10 cellular contexts compared by ENCODE assay signal in the genomic region with DNA sequence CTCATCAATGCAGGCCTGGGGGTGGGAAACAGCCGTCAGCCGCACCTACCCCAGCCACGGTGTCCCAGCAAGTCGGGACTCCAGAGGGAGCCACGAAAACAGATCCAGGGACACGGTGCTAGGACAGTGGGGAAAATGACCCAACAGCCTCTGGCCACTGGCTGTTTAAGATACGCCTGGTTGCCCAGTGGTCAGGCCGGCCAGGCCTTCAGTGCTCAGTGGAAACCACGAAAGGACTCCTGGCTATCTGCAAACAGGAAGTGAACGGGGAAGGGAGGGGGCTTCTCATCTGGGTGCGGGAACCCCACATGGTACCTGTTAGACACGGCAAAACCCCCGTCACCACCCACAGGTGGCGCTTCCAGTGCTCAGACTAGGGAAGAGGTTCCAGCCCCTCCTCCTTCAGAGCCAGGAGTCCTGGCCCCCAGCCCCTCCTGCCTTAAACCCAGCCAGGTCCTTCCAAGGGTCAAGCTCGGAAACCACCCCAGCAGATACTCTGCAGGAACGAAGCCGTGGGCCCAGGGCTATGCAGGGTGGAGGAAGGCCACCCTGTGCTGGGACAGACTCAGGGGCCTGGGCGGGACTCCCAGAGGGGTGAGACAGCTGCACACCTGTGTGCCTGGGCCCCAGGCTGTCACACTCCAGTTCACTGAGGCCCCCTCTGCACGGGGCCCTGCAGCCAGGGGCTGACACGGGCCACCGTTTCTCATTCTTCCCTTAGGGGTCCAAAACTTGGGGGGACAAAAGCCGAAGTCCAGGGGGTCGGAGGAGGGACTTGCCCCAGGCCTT. TPM values are rescaled to one million over a fixed set of nuclear protein-coding genes. Genes with fewer than 3 reads are reported as not detected.
A peak's percentile ranks its signal among the peaks of the same experiment; 100 is the strongest.
DNase-seq lines count a peak whose midpoint lies in the region; ATAC-seq, FAIRE-seq and TF ChIP-seq lines count a peak whose summit lies in the region.
"Had no signal": no experiment of that assay in that cellular context is flagged by ENCODE, and none has a peak within 500 bp of the region (broad histone marks: within the 10 kb centered on the region; RNA-seq: fewer than 3 reads in every experiment).

No MANE protein-coding gene starts in this region.

- no peaks in the 10 kb centered on the region for H3K9me3 ChIP-seq in BLaER1 treated with 17β-estradiol and CSF1 and Interleukin-3, amounts not matched to agents 10 nM and 100 nM (replicated peaks in 1 of 11)
- H3K9me3 ChIP-seq in NT2/D1 (ENCODE audit: insufficient read depth, low read length) (no peaks in the 10 kb centered on the region), pancreas (no peaks in the 10 kb centered on the region)

- CTCF ChIA-PET in T-cell (lab: Charles Lee), result no interaction called here

- FAIRE-seq in pancreas (lab: Jason Lieb, UNC) (no peak), RCC 7860 (lab: Jason Lieb, UNC) (no peak)

- H3K4me1 ChIP-seq in BLaER1 treated with 17β-estradiol and CSF1 and Interleukin-3, amounts not matched to agents 10 nM and 100 nM, result peaks cover 30 to 38% (median 36%) of the 10 kb centered on the region in 10 experiments
- H3K4me1 ChIP-seq in NT2/D1 (ENCODE audit: insufficient read depth, insufficient read length), result peaks cover 12% of the 10 kb centered on the region
- peaks cover 0 to 5% (median 0%) of the 10 kb centered on the region in 3 donors for H3K4me1 ChIP-seq in pancreas

- no peak for TF ChIP-seq CTCF in fibroblast of villous mesenchyme (IDR thresholded peaks at IDR 0.05; ENCODE audit: insufficient read depth, low read depth, low read length)
- no peak for TF ChIP-seq CTCF in pancreas (IDR thresholded peaks at IDR 0.05)

- peak overlapping the region in 5 of 11 experiments; percentile 8 to 34 (median 25); a peak in 3 of 22 replicates for H3K27ac ChIP-seq in BLaER1 treated with 17β-estradiol and CSF1 and Interleukin-3, amounts not matched to agents 10 nM and 100 nM
- H3K27ac ChIP-seq in pancreas, result peak overlapping the region; percentile 26 to 67 (median 51)

- H3K36me3 Mint-ChIP-seq in T-cell, result peaks cover 13% of the 10 kb centered on the region

- no peaks in the 10 kb centered on the region for H3K9me3 Mint-ChIP-seq in T-cell
- H3K9me3 Mint-ChIP-seq: CD8-positive, alpha-beta T cell had no signal

- no peaks in the 10 kb centered on the region for H3K27me3 Mint-ChIP-seq in T-cell

- peaks cover 77 to 91% (median 88%) of the 10 kb centered on the region in 11 experiments for H4K20me1 ChIP-seq in BLaER1 treated with 17β-estradiol and CSF1 and Interleukin-3, amounts not matched to agents 10 nM and 100 nM

- H3K4me1 Mint-ChIP-seq in T-cell, result peaks cover 20 to 36% (median 30%) of the 10 kb centered on the region in 3 donors

- no peak overlapping the region for H3K27ac Mint-ChIP-seq in T-cell
- H3K27ac Mint-ChIP-seq: CD8-positive, alpha-beta T cell had no signal

- peaks cover 41 to 69% (median 50%) of the 10 kb centered on the region in 11 experiments for H3K36me3 ChIP-seq in BLaER1 treated with 17β-estradiol and CSF1 and Interleukin-3, amounts not matched to agents 10 nM and 100 nM
- H3K36me3 ChIP-seq in NT2/D1 (ENCODE audit: insufficient read depth, insufficient read length, low read length) (peaks cover 38% of the 10 kb centered on the region), pancreas (no peaks in the 10 kb centered on the region)

- intact Hi-C loops in pancreas (cut with DNase I), result no loop called here

- ATAC-seq in pancreas (no peak), HG03378 (IDR thresholded peaks at IDR 0.05; ENCODE audit: unreplicated experiment) (no peak), T-cell (replicated peaks in 1 of 4) (no peak)
- ATAC-seq: CD8-positive, alpha-beta T cell had no signal

- POLR2A ChIA-PET in T-cell (lab: Charles Lee), result no interaction called here

- peak overlapping the region; percentile 33 to 99 (median 94); a peak in 21 of 22 replicates for H3K4me2 ChIP-seq in BLaER1 treated with 17β-estradiol and CSF1 and Interleukin-3, amounts not matched to agents 10 nM and 100 nM

- no peak overlapping the region for H3K4me3 Mint-ChIP-seq in T-cell
- H3K4me3 Mint-ChIP-seq: CD8-positive, alpha-beta T cell had no signal

- peak overlapping the region in 7 of 11 experiments; percentile 16 to 97 (median 53); a peak in 8 of 22 replicates for H3K9ac ChIP-seq in BLaER1 treated with 17β-estradiol and CSF1 and Interleukin-3, amounts not matched to agents 10 nM and 100 nM
- peak overlapping the region; percentile 57 for H3K9ac ChIP-seq in NT2/D1 (ENCODE audit: insufficient read length, low read depth)

- DNase-seq in NT2/D1 (ENCODE audit: low read depth, low spot score) (no peak), fibroblast of villous mesenchyme (ENCODE audit: low read depth) (peak; percentile 16), pancreas (peak in 1 of 6 donors; percentile 18), NCI-H187 treated with DMSO at 0.1 percent for 48 hours (lab: John Stamatoyannopoulos, UW) (no peak), T-cell (no peak), RCC 7860 (ENCODE audit: low spot score) (no peak)
- DNase-seq: activated CD4-positive, CD25-positive, alpha-beta regulatory T cell treated with anti-CD3 and anti-CD28 coated beads, Interleukin-2, amount 50 U/mL, for 72 hours; CD8-positive, alpha-beta T cell had no signal

- no peak overlapping the region for H3K4me3 ChIP-seq in BLaER1 treated with 17β-estradiol and CSF1 and Interleukin-3, amounts not matched to agents 10 nM and 100 nM
- H3K4me3 ChIP-seq in NT2/D1 (ENCODE audit: insufficient read length, low read depth) (no peak overlapping the region), fibroblast of villous mesenchyme (ENCODE audit: low read depth, low read length) (no peak overlapping the region), pancreas (no peak overlapping the region)

- 75 to 77% methylated on average over 23 of the region's 23 CpGs for WGBS in pancreas, 2 donors

- no peaks in the 10 kb centered on the region for H3K27me3 ChIP-seq in BLaER1 treated with 17β-estradiol and CSF1 and Interleukin-3, amounts not matched to agents 10 nM and 100 nM
- H3K27me3 ChIP-seq in NT2/D1 (ENCODE audit: insufficient read depth, insufficient read length), result no peaks in the 10 kb centered on the region
- no peaks in the 10 kb centered on the region for H3K27me3 ChIP-seq in pancreas

RNA-seq across cellular contexts. Expression of a gene that starts 4.5 kb away (rescaled TPM):
- total RNA-seq in fibroblast of villous mesenchyme (49.7 and 69.9 TPM in 2 replicates), pancreas (10 to 100 TPM; 37.1 to 61.5 (median 50.9) TPM), T-cell (100 to 1,000 TPM; 129 to 197 (median 173) TPM)
- polyA plus RNA-seq in pancreas, result 100 to 1,000 TPM; 174 to 266 TPM

RNA-seq across cellular contexts. Expression of a gene that starts 36.0 kb away (rescaled TPM):
- total RNA-seq in fibroblast of villous mesenchyme, result under 0.01 and 0.64 TPM in 2 replicates
- total RNA-seq in pancreas, result under 1 TPM in 1 of 6 donors, not detected in 5; 0.54 TPM
- polyA plus RNA-seq in pancreas, result 1 to 10 TPM in 1 of 2 donors, not detected in 1; 4.0 TPM
- total RNA-seq in T-cell, result under 1 TPM in 2 of 5 donors, not detected in 3; 0.36 to 0.76 TPM
- total RNA-seq: CD8-positive, alpha-beta T cell had no signal

RNA-seq across cellular contexts. Expression of a gene that starts 37.3 kb away (rescaled TPM):
- total RNA-seq in fibroblast of villous mesenchyme (1.3 and 2.2 TPM in 2 replicates), pancreas (10 to 100 TPM; 10.2 to 32.0 (median 16.0) TPM), T-cell (1 to 10 TPM; 1.1 to 3.5 (median 2.0) TPM)
- 100 to 1,000 TPM; 152 to 279 TPM for polyA plus RNA-seq in pancreas

RNA-seq across cellular contexts. Expression of a gene that starts 44.6 kb away (rescaled TPM):
- total RNA-seq in fibroblast of villous mesenchyme, result not detected in 2 replicates
- 1 to 10 TPM in 1 of 6 donors, under 1 TPM in 1, not detected in 4; 0.66 to 4.1 TPM for total RNA-seq in pancreas
- 1 to 10 TPM; 2.2 to 2.9 TPM for polyA plus RNA-seq in pancreas
- not detected for total RNA-seq in T-cell
- total RNA-seq: CD8-positive, alpha-beta T cell had no signal

RNA-seq across cellular contexts. Expression of a gene that starts 50.0 kb away (rescaled TPM):
- total RNA-seq in fibroblast of villous mesenchyme, result 9.0 and 9.1 TPM in 2 replicates
- 10 to 100 TPM; 10.9 to 27.1 (median 14.2) TPM for total RNA-seq in pancreas
- 10 to 100 TPM; 22.0 to 26.6 TPM for polyA plus RNA-seq in pancreas
- total RNA-seq in T-cell, result 10 to 100 TPM; 12.4 to 35.8 (median 21.6) TPM
